ENCODE assay signal across 1 cellular context in the genomic region with DNA sequence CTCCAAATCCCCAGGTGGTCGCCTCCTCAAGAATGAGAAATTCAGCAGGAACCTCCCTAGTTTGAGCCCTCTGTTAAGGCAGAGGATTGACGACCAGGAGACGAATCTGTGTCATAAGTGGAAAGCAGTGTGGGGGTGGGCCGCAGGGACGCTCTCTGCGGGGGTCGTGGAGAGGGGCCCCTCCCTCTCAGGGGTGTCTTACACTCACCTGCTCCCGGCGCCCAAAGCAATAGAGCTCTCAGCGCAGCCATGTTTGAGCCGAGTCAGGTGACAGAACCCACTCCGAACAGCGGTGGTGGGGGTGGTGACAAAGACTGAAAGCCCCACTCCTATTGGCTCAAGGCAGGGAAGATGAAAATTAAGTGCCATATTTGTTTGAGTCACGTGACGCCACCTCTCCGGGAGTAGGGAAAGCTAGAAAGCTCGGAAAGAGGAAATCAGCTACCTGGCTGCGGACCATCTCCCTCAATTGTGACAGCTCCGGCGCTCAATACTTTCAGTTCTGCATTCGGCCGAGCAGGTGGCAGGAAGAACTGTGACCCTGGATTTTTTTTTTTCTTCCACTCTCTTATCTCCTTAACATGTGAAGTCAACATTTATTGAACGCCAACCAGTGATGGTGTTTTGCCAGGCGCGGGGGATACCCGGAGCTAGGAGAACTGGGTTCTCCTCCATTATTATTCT.
TF ChIP-seq lines count a peak whose summit lies in the region.

A gene (minus strand): TSS at position 265 of the 684 bp plus-strand sequence. CDS start 627 bp downstream, outside the sequence.

TF ChIP-seq in HCT116, 20 proteins besides CTCF, POLR2A, EP300 and RAD21 (continued from another document):
- TF ChIP-seq, protein P1, sequence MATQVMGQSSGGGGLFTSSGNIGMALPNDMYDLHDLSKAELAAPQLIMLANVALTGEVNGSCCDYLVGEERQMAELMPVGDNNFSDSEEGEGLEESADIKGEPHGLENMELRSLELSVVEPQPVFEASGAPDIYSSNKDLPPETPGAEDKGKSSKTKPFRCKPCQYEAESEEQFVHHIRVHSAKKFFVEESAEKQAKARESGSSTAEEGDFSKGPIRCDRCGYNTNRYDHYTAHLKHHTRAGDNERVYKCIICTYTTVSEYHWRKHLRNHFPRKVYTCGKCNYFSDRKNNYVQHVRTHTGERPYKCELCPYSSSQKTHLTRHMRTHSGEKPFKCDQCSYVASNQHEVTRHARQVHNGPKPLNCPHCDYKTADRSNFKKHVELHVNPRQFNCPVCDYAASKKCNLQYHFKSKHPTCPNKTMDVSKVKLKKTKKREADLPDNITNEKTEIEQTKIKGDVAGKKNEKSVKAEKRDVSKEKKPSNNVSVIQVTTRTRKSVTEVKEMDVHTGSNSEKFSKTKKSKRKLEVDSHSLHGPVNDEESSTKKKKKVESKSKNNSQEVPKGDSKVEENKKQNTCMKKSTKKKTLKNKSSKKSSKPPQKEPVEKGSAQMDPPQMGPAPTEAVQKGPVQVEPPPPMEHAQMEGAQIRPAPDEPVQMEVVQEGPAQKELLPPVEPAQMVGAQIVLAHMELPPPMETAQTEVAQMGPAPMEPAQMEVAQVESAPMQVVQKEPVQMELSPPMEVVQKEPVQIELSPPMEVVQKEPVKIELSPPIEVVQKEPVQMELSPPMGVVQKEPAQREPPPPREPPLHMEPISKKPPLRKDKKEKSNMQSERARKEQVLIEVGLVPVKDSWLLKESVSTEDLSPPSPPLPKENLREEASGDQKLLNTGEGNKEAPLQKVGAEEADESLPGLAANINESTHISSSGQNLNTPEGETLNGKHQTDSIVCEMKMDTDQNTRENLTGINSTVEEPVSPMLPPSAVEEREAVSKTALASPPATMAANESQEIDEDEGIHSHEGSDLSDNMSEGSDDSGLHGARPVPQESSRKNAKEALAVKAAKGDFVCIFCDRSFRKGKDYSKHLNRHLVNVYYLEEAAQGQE (IDR thresholded peaks at IDR 0.05; ENCODE audit: low read depth), result no peak
- peak; percentile 59; the same call in 1 of the 2 replicates for TF ChIP-seq EGR1 (IDR thresholded peaks at IDR 0.05; ENCODE audit: low read depth)
- TF ChIP-seq, protein P2, sequence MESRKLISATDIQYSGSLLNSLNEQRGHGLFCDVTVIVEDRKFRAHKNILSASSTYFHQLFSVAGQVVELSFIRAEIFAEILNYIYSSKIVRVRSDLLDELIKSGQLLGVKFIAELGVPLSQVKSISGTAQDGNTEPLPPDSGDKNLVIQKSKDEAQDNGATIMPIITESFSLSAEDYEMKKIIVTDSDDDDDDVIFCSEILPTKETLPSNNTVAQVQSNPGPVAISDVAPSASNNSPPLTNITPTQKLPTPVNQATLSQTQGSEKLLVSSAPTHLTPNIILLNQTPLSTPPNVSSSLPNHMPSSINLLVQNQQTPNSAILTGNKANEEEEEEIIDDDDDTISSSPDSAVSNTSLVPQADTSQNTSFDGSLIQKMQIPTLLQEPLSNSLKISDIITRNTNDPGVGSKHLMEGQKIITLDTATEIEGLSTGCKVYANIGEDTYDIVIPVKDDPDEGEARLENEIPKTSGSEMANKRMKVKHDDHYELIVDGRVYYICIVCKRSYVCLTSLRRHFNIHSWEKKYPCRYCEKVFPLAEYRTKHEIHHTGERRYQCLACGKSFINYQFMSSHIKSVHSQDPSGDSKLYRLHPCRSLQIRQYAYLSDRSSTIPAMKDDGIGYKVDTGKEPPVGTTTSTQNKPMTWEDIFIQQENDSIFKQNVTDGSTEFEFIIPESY (IDR thresholded peaks at IDR 0.05; ENCODE audit: extremely low read depth, insufficient replicate concordance, low read length), result peak; percentile 28
- 0 out of 2 replicates have a peak, but pooled peaks have one; percentile 34 for TF ChIP-seq JUND (IDR thresholded peaks at IDR 0.05)
